1 cellular context compared by ENCODE assay signal in the genomic region with DNA sequence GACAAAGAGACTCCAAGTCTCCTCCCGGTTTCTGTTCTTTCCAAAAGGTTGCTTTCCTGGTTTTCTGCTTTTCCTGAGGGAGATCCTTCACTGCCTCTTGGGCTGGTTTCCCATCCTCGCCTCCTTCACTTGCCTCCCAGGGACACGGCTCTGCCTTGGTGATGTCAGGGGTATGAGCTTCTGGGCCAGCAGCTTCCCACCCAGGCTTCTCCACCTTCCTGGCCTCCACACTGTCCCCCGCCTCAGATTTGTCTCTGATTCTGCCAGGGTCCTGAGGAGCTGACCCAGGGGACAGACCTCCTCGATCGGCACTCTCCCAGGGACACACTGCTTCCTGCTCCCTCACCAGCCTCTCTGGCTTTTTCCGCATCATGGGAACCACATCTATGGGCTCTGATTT.
TF ChIP-seq lines count a peak whose summit lies in the region.

No MANE protein-coding gene starts in this region.

TF ChIP-seq in GM23338, 12 proteins besides CTCF, POLR2A, EP300 and RAD21 (continued from another document):
- TF ChIP-seq, protein P1, sequence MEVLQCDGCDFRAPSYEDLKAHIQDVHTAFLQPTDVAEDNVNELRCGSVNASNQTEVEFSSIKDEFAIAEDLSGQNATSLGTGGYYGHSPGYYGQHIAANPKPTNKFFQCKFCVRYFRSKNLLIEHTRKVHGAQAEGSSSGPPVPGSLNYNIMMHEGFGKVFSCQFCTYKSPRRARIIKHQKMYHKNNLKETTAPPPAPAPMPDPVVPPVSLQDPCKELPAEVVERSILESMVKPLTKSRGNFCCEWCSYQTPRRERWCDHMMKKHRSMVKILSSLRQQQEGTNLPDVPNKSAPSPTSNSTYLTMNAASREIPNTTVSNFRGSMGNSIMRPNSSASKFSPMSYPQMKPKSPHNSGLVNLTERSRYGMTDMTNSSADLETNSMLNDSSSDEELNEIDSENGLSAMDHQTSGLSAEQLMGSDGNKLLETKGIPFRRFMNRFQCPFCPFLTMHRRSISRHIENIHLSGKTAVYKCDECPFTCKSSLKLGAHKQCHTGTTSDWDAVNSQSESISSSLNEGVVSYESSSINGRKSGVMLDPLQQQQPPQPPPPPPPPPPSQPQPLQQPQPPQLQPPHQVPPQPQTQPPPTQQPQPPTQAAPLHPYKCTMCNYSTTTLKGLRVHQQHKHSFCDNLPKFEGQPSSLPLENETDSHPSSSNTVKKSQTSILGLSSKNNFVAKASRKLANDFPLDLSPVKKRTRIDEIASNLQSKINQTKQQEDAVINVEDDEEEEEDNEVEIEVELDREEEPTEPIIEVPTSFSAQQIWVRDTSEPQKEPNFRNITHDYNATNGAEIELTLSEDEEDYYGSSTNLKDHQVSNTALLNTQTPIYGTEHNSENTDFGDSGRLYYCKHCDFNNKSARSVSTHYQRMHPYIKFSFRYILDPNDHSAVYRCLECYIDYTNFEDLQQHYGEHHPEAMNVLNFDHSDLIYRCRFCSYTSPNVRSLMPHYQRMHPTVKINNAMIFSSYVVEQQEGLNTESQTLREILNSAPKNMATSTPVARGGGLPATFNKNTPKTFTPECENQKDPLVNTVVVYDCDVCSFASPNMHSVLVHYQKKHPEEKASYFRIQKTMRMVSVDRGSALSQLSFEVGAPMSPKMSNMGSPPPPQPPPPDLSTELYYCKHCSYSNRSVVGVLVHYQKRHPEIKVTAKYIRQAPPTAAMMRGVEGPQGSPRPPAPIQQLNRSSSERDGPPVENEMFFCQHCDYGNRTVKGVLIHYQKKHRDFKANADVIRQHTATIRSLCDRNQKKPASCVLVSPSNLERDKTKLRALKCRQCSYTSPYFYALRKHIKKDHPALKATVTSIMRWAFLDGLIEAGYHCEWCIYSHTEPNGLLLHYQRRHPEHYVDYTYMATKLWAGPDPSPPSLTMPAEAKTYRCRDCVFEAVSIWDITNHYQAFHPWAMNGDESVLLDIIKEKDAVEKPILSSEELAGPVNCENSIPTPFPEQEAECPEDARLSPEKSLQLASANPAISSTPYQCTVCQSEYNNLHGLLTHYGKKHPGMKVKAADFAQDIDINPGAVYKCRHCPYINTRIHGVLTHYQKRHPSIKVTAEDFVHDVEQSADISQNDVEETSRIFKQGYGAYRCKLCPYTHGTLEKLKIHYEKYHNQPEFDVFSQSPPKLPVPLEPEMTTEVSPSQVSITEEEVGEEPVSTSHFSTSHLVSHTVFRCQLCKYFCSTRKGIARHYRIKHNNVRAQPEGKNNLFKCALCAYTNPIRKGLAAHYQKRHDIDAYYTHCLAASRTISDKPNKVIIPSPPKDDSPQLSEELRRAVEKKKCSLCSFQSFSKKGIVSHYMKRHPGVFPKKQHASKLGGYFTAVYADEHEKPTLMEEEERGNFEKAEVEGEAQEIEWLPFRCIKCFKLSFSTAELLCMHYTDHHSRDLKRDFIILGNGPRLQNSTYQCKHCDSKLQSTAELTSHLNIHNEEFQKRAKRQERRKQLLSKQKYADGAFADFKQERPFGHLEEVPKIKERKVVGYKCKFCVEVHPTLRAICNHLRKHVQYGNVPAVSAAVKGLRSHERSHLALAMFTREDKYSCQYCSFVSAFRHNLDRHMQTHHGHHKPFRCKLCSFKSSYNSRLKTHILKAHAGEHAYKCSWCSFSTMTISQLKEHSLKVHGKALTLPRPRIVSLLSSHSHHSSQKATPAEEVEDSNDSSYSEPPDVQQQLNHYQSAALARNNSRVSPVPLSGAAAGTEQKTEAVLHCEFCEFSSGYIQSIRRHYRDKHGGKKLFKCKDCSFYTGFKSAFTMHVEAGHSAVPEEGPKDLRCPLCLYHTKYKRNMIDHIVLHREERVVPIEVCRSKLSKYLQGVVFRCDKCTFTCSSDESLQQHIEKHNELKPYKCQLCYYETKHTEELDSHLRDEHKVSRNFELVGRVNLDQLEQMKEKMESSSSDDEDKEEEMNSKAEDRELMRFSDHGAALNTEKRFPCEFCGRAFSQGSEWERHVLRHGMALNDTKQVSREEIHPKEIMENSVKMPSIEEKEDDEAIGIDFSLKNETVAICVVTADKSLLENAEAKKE (CRISPR knock-in tag; IDR thresholded peaks at IDR 0.05) = no peak
- TF ChIP-seq JUNB (IDR thresholded peaks at IDR 0.05; ENCODE audit: unreplicated experiment) = no peak
- no peak for TF ChIP-seq EZH2phosphoT487 (IDR thresholded peaks at IDR 0.05; ENCODE audit: unreplicated experiment)
- TF ChIP-seq ZNF114 (CRISPR knock-in tag; IDR thresholded peaks at IDR 0.05) = no peak
- no peak for TF ChIP-seq POLR2AphosphoS5 (IDR thresholded peaks at IDR 0.05; ENCODE audit: low read depth)
- TF ChIP-seq, protein P2, sequence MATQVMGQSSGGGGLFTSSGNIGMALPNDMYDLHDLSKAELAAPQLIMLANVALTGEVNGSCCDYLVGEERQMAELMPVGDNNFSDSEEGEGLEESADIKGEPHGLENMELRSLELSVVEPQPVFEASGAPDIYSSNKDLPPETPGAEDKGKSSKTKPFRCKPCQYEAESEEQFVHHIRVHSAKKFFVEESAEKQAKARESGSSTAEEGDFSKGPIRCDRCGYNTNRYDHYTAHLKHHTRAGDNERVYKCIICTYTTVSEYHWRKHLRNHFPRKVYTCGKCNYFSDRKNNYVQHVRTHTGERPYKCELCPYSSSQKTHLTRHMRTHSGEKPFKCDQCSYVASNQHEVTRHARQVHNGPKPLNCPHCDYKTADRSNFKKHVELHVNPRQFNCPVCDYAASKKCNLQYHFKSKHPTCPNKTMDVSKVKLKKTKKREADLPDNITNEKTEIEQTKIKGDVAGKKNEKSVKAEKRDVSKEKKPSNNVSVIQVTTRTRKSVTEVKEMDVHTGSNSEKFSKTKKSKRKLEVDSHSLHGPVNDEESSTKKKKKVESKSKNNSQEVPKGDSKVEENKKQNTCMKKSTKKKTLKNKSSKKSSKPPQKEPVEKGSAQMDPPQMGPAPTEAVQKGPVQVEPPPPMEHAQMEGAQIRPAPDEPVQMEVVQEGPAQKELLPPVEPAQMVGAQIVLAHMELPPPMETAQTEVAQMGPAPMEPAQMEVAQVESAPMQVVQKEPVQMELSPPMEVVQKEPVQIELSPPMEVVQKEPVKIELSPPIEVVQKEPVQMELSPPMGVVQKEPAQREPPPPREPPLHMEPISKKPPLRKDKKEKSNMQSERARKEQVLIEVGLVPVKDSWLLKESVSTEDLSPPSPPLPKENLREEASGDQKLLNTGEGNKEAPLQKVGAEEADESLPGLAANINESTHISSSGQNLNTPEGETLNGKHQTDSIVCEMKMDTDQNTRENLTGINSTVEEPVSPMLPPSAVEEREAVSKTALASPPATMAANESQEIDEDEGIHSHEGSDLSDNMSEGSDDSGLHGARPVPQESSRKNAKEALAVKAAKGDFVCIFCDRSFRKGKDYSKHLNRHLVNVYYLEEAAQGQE (IDR thresholded peaks at IDR 0.05; ENCODE audit: unreplicated experiment) = no peak
- TF ChIP-seq CREB1 (CRISPR knock-in tag; IDR thresholded peaks at IDR 0.05; ENCODE audit: low read depth) = no peak
- TF ChIP-seq NANOG (IDR thresholded peaks at IDR 0.05; ENCODE audit: borderline replicate concordance) = no peak
- TF ChIP-seq ZNF331 (CRISPR knock-in tag; IDR thresholded peaks at IDR 0.05; ENCODE audit: low read depth) = no peak
